18 cellular contexts compared by ENCODE assay signal in the genomic region with DNA sequence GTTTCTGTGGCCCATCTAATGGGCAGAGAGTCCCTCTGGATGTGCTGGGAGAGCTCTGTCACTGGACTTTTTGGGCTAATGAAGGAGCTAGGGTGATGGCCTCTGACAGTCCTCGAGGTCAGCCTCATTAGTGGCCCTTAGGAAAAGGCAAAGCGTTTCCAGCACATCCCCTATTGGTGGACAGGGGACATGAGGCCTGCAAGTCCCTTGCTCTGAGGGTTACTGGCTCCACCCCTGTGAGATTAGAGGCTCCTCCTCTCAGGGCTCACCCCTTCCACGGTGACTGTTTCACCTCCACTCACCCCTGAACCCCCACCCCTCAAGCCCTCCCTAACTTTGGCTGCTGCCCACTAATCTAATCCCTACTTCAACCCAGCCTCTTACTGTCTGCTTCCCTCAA. TPM values are rescaled to one million over a fixed set of nuclear protein-coding genes. Genes with fewer than 3 reads are reported as not detected.
DNase-seq lines count a peak whose midpoint lies in the region; ATAC-seq, FAIRE-seq and TF ChIP-seq lines count a peak whose summit lies in the region.
"Had no signal": no experiment of that assay in that cellular context is flagged by ENCODE, and none has a peak within 500 bp of the region (broad histone marks: within the 10 kb centered on the region; RNA-seq: fewer than 3 reads in every experiment).

No MANE protein-coding gene starts in this region.

- no peak overlapping the region for H3K9ac ChIP-seq in H9 (ENCODE audit: extremely low read depth, insufficient read length, low read length)
- no peak overlapping the region for H3K9ac ChIP-seq in GM12878 (ENCODE audit: control insufficient read depth, insufficient read depth, low read length)
- H3K9ac ChIP-seq: SK-N-SH had no signal

- POLR2A ChIA-PET in GM12878 (lab: Charles Lee), result no interaction called here

- H3K27ac ChIP-seq in H9 (ENCODE audit: insufficient read length, low read depth, low read length), result no peak overlapping the region
- H3K27ac ChIP-seq in GM12878 (ENCODE audit: control insufficient read depth, insufficient read depth), result no peak overlapping the region
- H3K27ac ChIP-seq in osteoblast (ENCODE audit: low read depth, low read length), result no peak overlapping the region

- no peaks in the 10 kb centered on the region for H3K27me3 ChIP-seq in H9 (ENCODE audit: insufficient read depth, low read length)
- no peaks in the 10 kb centered on the region for H3K27me3 ChIP-seq in GM12878 (replicated peaks in 1 of 2; ENCODE audit: control insufficient read depth in 2 of 2, insufficient read depth in 2 of 2, low read length in 1 of 2)
- no peaks in the 10 kb centered on the region for H3K27me3 ChIP-seq in osteoblast (ENCODE audit: insufficient read depth, low read length)

- no peak for TF ChIP-seq RAD21 in GM12878 (IDR thresholded peaks at IDR 0.05; ENCODE audit: insufficient read depth, low read depth, low read length)

- H3K4me3 Mint-ChIP-seq in H9, result no peak overlapping the region; a peak in 1 of 5 replicates
- H3K4me3 Mint-ChIP-seq in T-helper 2 cell treated with Interferon-gamma antibody and Interleukin-4, amounts not matched to agents 5 μg/mL and 100 μg/mL, for 36 hours, result no peak overlapping the region
- H3K4me3 Mint-ChIP-seq: CD4-positive, CD25-positive, alpha-beta regulatory T cell; IgD-negative memory B cell had no signal

- no peak overlapping the region for H2BK20ac ChIP-seq in H9 (ENCODE audit: low read depth, low read length, poor library complexity, severe bottlenecking)

- H3K27ac Mint-ChIP-seq in H9, result no peak overlapping the region
- H3K27ac Mint-ChIP-seq in T-helper 2 cell treated with Interferon-gamma antibody and Interleukin-4, amounts not matched to agents 5 μg/mL and 100 μg/mL, for 36 hours, result no peak overlapping the region
- H3K27ac Mint-ChIP-seq: CD4-positive, CD25-positive, alpha-beta regulatory T cell; IgD-negative memory B cell had no signal

- no peaks in the 10 kb centered on the region for H3K36me3 Mint-ChIP-seq in H9 (ENCODE audit: insufficient read depth in 1 of 3, low read depth in 3 of 3)
- no peaks in the 10 kb centered on the region for H3K36me3 Mint-ChIP-seq in T-helper 2 cell treated with Interferon-gamma antibody and Interleukin-4, amounts not matched to agents 5 μg/mL and 100 μg/mL, for 36 hours (ENCODE audit: low read depth)
- H3K36me3 Mint-ChIP-seq: CD4-positive, CD25-positive, alpha-beta regulatory T cell; IgD-negative memory B cell had no signal

- SMC1A ChIA-PET in GM12878 (lab: Charles Lee; ENCODE audit: uncharacterized antibody, unreplicated experiment), result no interaction called here

- CTCF ChIA-PET in GM12878 (lab: Yijun Ruan, JAX), result no interaction called here

- peaks cover 3 to 16% of the 10 kb centered on the region in 2 experiments for H3K4me1 Mint-ChIP-seq in H9
- H3K4me1 Mint-ChIP-seq in T-helper 2 cell treated with Interferon-gamma antibody and Interleukin-4, amounts not matched to agents 5 μg/mL and 100 μg/mL, for 36 hours (ENCODE audit: low read depth), result no peaks in the 10 kb centered on the region
- H3K4me1 Mint-ChIP-seq: CD4-positive, CD25-positive, alpha-beta regulatory T cell; IgD-negative memory B cell had no signal

- 0 out of 2 replicates have a peak, but pooled peaks cover 2% of the 10 kb centered on the region for H3K27me3 Mint-ChIP-seq in H9 (ENCODE audit: low read depth)
- no peaks in the 10 kb centered on the region for H3K27me3 Mint-ChIP-seq in T-helper 2 cell treated with Interferon-gamma antibody and Interleukin-4, amounts not matched to agents 5 μg/mL and 100 μg/mL, for 36 hours (ENCODE audit: low read depth)
- H3K27me3 Mint-ChIP-seq: CD4-positive, CD25-positive, alpha-beta regulatory T cell; IgD-negative memory B cell had no signal

- no CpG with 5 or more reads among the region's 3 CpGs for WGBS in H9 (ENCODE audit: extremely low coverage, insufficient read length, low lambda C conversion rate)
- 12% methylated on average over 3 of the region's 3 CpGs for WGBS in GM12878 (ENCODE audit: insufficient coverage, insufficient replicate concordance, low lambda C conversion rate, missing lambda C conversion rate)

- no peaks in the 10 kb centered on the region for H3K9me3 Mint-ChIP-seq in H9
- H3K9me3 Mint-ChIP-seq in T-helper 2 cell treated with Interferon-gamma antibody and Interleukin-4, amounts not matched to agents 5 μg/mL and 100 μg/mL, for 36 hours, result no peaks in the 10 kb centered on the region
- H3K9me3 Mint-ChIP-seq: CD4-positive, CD25-positive, alpha-beta regulatory T cell; IgD-negative memory B cell had no signal

- no peak overlapping the region for H3K18ac ChIP-seq in H9 (ENCODE audit: insufficient read length, low read depth, low read length)

- DNase-seq in H9, result peak; percentile 68
- DNase-seq in OCI-M1 (lab: John Stamatoyannopoulos, UW), result peak; percentile 28
- no peak for DNase-seq in GM12878 (ENCODE audit: low read depth, low spot score)
- DNase-seq in iPS-NIHi7 (ENCODE audit: extremely low spot score), result peak; percentile 57
- DNase-seq in osteoblast (ENCODE audit: insufficient read length, low spot score, missing footprints), result no peak
- no peak for DNase-seq in stimulated activated CD4-positive, alpha-beta T cell treated with anti-CD3 and anti-CD28 coated beads, Interleukin-12 subunit alpha, Interleukin-12 subunit beta, amount 100 ng/mL, for 4 hours
- no peak for DNase-seq in T-helper 2 cell treated with Interferon-gamma antibody and Interleukin-4, amounts not matched to agents 5 μg/mL and 100 μg/mL, for 36 hours (ENCODE audit: low spot score)
- DNase-seq: CD4-positive, CD25-positive, alpha-beta regulatory T cell; EL; GF-D8; HCEC 1CT; Kasumi-1; NCI-H187; NCI-H69; SIG-M5; SK-N-SH had no signal

- no peak overlapping the region for H4K8ac ChIP-seq in H9 (replicated peaks; ENCODE audit: insufficient read length, low read depth, low read length)

- H3K4me2 ChIP-seq in H9 (ENCODE audit: insufficient read depth, insufficient read length, low read length), result no peak overlapping the region
- H3K4me2 ChIP-seq in GM12878 (ENCODE audit: control insufficient read depth, insufficient read depth), result no peak overlapping the region
- no peak overlapping the region for H3K4me2 ChIP-seq in osteoblast (ENCODE audit: insufficient read depth, low read length)
- H3K4me2 ChIP-seq: SK-N-SH had no signal

- no peak overlapping the region for H3K14ac ChIP-seq in H9 (ENCODE audit: insufficient read depth, low read length)

- H3K79me2 ChIP-seq in H9 (ENCODE audit: insufficient read depth, low read length) (no peaks in the 10 kb centered on the region), GM12878 (ENCODE audit: control insufficient read depth, insufficient read depth, low read length) (no peaks in the 10 kb centered on the region), osteoblast (ENCODE audit: insufficient read depth, low read length) (no peaks in the 10 kb centered on the region)

- ATAC-seq in GM12878, result peak; percentile 42; the same call in 1 of the 3 replicates

- H3K79me1 ChIP-seq in H9 (ENCODE audit: insufficient read depth, low read depth, low read length, poor library complexity, severe bottlenecking), result no peaks in the 10 kb centered on the region

- H3K9me3 ChIP-seq in H9 (ENCODE audit: control insufficient read depth, low read depth, low read length) (no peaks in the 10 kb centered on the region), GM12878 (replicated peaks; ENCODE audit: control insufficient read depth, insufficient read depth, low read length) (no peaks in the 10 kb centered on the region), osteoblast (ENCODE audit: low read depth, low read length) (no peaks in the 10 kb centered on the region)
- H3K9me3 ChIP-seq: SK-N-SH had no signal

- H2AFZ ChIP-seq in H9 (ENCODE audit: low read length), result no peak overlapping the region
- no peak overlapping the region for H2AFZ ChIP-seq in GM12878 (ENCODE audit: control insufficient read depth, low read depth, low read length)
- no peak overlapping the region for H2AFZ ChIP-seq in osteoblast (ENCODE audit: low read length)

- H2BK15ac ChIP-seq in H9 (ENCODE audit: low read depth, low read length), result no peak overlapping the region

- H3K56ac ChIP-seq in H9 (ENCODE audit: insufficient read length, low read depth, low read length), result no peak overlapping the region

- RAD21 ChIA-PET in GM12878 (lab: Charles Lee; ENCODE audit: unreplicated experiment), result no interaction called here

- H2BK120ac ChIP-seq in H9 (ENCODE audit: low read depth, low read length, poor library complexity, severe bottlenecking), result no peak overlapping the region

- TF ChIP-seq CTCF in H9 (conservative IDR thresholded peaks at IDR 0.05) (no peak), GM12878 (IDR thresholded peaks at IDR 0.05 in 2 of 3, conservative IDR thresholded peaks at IDR 0.05 in 1 of 3; ENCODE audit: control insufficient read depth in 2 of 3, extremely low read depth in 1 of 3, insufficient read depth in 1 of 3, low read depth in 3 of 3, low read length in 3 of 3) (no peak), osteoblast (IDR thresholded peaks at IDR 0.05; ENCODE audit: extremely low read depth, low read depth, low read length) (no peak)

- H3K4ac ChIP-seq in H9 (ENCODE audit: low read depth, low read length), result no peak overlapping the region

- FAIRE-seq in GM12878 (lab: Jason Lieb, UNC), result no peak
- FAIRE-seq: HTR-8/SVneo had no signal

- H3K23me2 ChIP-seq in H9 (ENCODE audit: insufficient read length, low read depth, low read length, poor library complexity, severe bottlenecking), result no peaks in the 10 kb centered on the region

- H3T11ph ChIP-seq in H9 (ENCODE audit: low read length), result no peak overlapping the region

- no peak overlapping the region for H2BK5ac ChIP-seq in H9 (ENCODE audit: insufficient read length, low read length)

- H4K5ac ChIP-seq in H9 (ENCODE audit: insufficient read length, low read depth, low read length), result no peak overlapping the region

- H3K23ac ChIP-seq in H9 (ENCODE audit: insufficient read length, low read depth, low read length), result no peak overlapping the region

- TF ChIP-seq EP300 in GM12878 (IDR thresholded peaks at IDR 0.05; ENCODE audit: borderline replicate concordance in 1 of 2, control insufficient read depth in 1 of 2, low read depth in 2 of 2, low read length in 2 of 2), result no peak

- H3K4me1 ChIP-seq in H9 (ENCODE audit: insufficient read depth, low read length) (no peaks in the 10 kb centered on the region), GM12878 (ENCODE audit: control insufficient read depth, insufficient read depth, low read length) (no peaks in the 10 kb centered on the region), osteoblast (ENCODE audit: insufficient read depth, low read length) (no peaks in the 10 kb centered on the region)

- no peak overlapping the region for H3K4me3 ChIP-seq in GM12878
- H3K4me3 ChIP-seq in osteoblast (ENCODE audit: insufficient read depth, low read length), result no peak overlapping the region

- in situ Hi-C loops in GM12878 (cut with MboI), result no loop called here

- H4K20me1 ChIP-seq in H9 (ENCODE audit: control insufficient read depth, insufficient read depth, insufficient read length) (no peaks in the 10 kb centered on the region), GM12878 (ENCODE audit: control insufficient read depth, insufficient read depth) (no peaks in the 10 kb centered on the region), osteoblast (ENCODE audit: insufficient read depth, low read length) (no peaks in the 10 kb centered on the region)

- no peak overlapping the region for H4K91ac ChIP-seq in H9 (ENCODE audit: insufficient read length, low read depth, low read length)

- intact Hi-C loops in GM12878 (cut with micrococcal nuclease; ENCODE audit: unreplicated experiment), result no loop called here

- no TSS peak for BruUV-seq in GM12878 (replicated peaks; lab: Mats Ljungman, UMichigan)

- no peak overlapping the region for H2BK12ac ChIP-seq in H9 (ENCODE audit: insufficient read length, low read depth, low read length)

- H2AK5ac ChIP-seq in H9 (ENCODE audit: insufficient read length, low read length), result no peak overlapping the region

- H3K36me3 ChIP-seq in GM12878 (ENCODE audit: control insufficient read depth in 2 of 2, insufficient read depth in 2 of 2, low read length in 1 of 2) (no peaks in the 10 kb centered on the region), osteoblast (ENCODE audit: insufficient read depth, low read length) (no peaks in the 10 kb centered on the region)

- no peak for TF ChIP-seq POLR2A in GM12878 (IDR thresholded peaks at IDR 0.05; ENCODE audit: low read depth, low read length)

RNA-seq across cellular contexts. Expression of a gene that starts 12.8 kb away (rescaled TPM):
- total RNA-seq in H9 (2021) (8.4 and 10.9 TPM in 2 replicates), GM12878 (2014; rRNA removed) (13.0 and 13.3 TPM in 2 replicates), GM12878 (2014; rRNA removed; fragmentation: Illumina TruSeq; extraction: Trizol) (7.9 and 9.1 TPM in 2 replicates), GM12878 (2021) (11.3 and 12.8 TPM in 2 replicates), osteoblast (13.8 and 16.6 TPM in 2 replicates)
- 3.8 and 4.1 TPM in 2 replicates for total RNA-seq in GM12878 (2013; cell fraction: nucleolus; rRNA removed)
- polyA plus RNA-seq in GM12878 (2011; ENCODE audit: low read depth), result 2.1 TPM
- polyA plus RNA-seq in GM12878 (2011; rRNA removed) (6.0 and 8.1 TPM in 2 replicates), GM12878 (2014; fragmentation: Illumina TruSeq; extraction: Trizol) (7.3 and 8.1 TPM in 2 replicates), GM12878 (2014; fragmentation: Nextera tagmentation; extraction: Ambion mirVana) (1 to 10 TPM; 3.0 to 3.7 TPM), GM12878 (2014; rRNA removed) (9.2 and 10.6 TPM in 2 replicates), GM12878 (2016; fragmentation: Nextera tagmentation; extraction: Ambion mirVana) (1 to 10 TPM; 3.5 to 7.6 TPM)
- polyA plus RNA-seq in GM12878 (2011; cell fraction: cytosol; rRNA removed), result 8.8 and 11.1 TPM in 2 replicates
- polyA plus RNA-seq in GM12878 (2011; cell fraction: nucleus; rRNA removed), result 6.7 and 8.0 TPM in 2 replicates
- 3.1 and 3.3 TPM in 2 replicates for polyA plus RNA-seq in GM12878 (2012)
- polyA minus RNA-seq in GM12878 (2011; rRNA and poly(A)+ RNA removed), result 7.1 and 10.3 TPM in 2 replicates
- polyA minus RNA-seq in GM12878 (2011; cell fraction: cytosol; rRNA and poly(A)+ RNA removed), result 4.4 and 5.5 TPM in 2 replicates
- 1.6 and 2.6 TPM in 2 replicates for polyA minus RNA-seq in GM12878 (2011; cell fraction: nucleus; rRNA and poly(A)+ RNA removed)

RNA-seq across cellular contexts. Expression of a gene that starts 28.9 kb away (rescaled TPM):
- total RNA-seq in H9 (2021), result 1,826 and 1,830 TPM in 2 replicates
- total RNA-seq in GM12878 (2013; cell fraction: nucleolus; rRNA removed), result 252 and 256 TPM in 2 replicates
- 2,974 and 3,149 TPM in 2 replicates for total RNA-seq in GM12878 (2014; rRNA removed)
- 2,806 and 2,891 TPM in 2 replicates for total RNA-seq in GM12878 (2014; rRNA removed; fragmentation: Illumina TruSeq; extraction: Trizol)
- total RNA-seq in GM12878 (2021), result 2,346 and 2,441 TPM in 2 replicates
- 1,766 TPM for polyA plus RNA-seq in GM12878 (2011; ENCODE audit: low read depth)
- polyA plus RNA-seq in GM12878 (2011; rRNA removed), result 3,265 and 3,380 TPM in 2 replicates
- polyA plus RNA-seq in GM12878 (2011; cell fraction: cytosol; rRNA removed), result 3,801 and 5,306 TPM in 2 replicates
- 1,839 and 2,010 TPM in 2 replicates for polyA plus RNA-seq in GM12878 (2011; cell fraction: nucleus; rRNA removed)
- polyA plus RNA-seq in GM12878 (2012), result 2,979 and 3,855 TPM in 2 replicates
- 2,332 and 3,478 TPM in 2 replicates for polyA plus RNA-seq in GM12878 (2014; fragmentation: Illumina TruSeq; extraction: Trizol)
- 1,000 to 10,000 TPM; 2,399 to 2,699 TPM for polyA plus RNA-seq in GM12878 (2014; fragmentation: Nextera tagmentation; extraction: Ambion mirVana)
- 3,639 and 4,029 TPM in 2 replicates for polyA plus RNA-seq in GM12878 (2014; rRNA removed)
- polyA plus RNA-seq in GM12878 (2016; fragmentation: Nextera tagmentation; extraction: Ambion mirVana), result 100 to 1,000 TPM; 833 to 850 TPM
- 1,419 and 1,651 TPM in 2 replicates for polyA minus RNA-seq in GM12878 (2011; rRNA and poly(A)+ RNA removed)
- polyA minus RNA-seq in GM12878 (2011; cell fraction: cytosol; rRNA and poly(A)+ RNA removed), result 569 and 581 TPM in 2 replicates
- polyA minus RNA-seq in GM12878 (2011; cell fraction: nucleus; rRNA and poly(A)+ RNA removed), result 265 and 335 TPM in 2 replicates
- 1,373 and 1,488 TPM in 2 replicates for total RNA-seq in osteoblast

RNA-seq across cellular contexts. Expression of a gene that starts 57.6 kb away (rescaled TPM):
- total RNA-seq in H9 (2021) (24.3 and 27.0 TPM in 2 replicates), GM12878 (2014; rRNA removed) (not detected in 2 replicates), GM12878 (2014; rRNA removed; fragmentation: Illumina TruSeq; extraction: Trizol) (not detected in 2 replicates), GM12878 (2021) (0.28 TPM in 1 of 2 replicates, not detected in the other), osteoblast (10.9 and 11.2 TPM in 2 replicates)
- not detected in 2 replicates for total RNA-seq in GM12878 (2013; cell fraction: nucleolus; rRNA removed)
- not detected for polyA plus RNA-seq in GM12878 (2011; ENCODE audit: low read depth)
- polyA plus RNA-seq in GM12878 (2011; rRNA removed) (0.03 TPM in 1 of 2 replicates, not detected in the other), GM12878 (2014; fragmentation: Illumina TruSeq; extraction: Trizol) (not detected in 2 replicates), GM12878 (2014; fragmentation: Nextera tagmentation; extraction: Ambion mirVana) (under 1 TPM in 1 of 2 experiments, not detected in 1; 0.02 TPM), GM12878 (2014; rRNA removed) (0.04 TPM in 1 of 2 replicates, not detected in the other), GM12878 (2016; fragmentation: Nextera tagmentation; extraction: Ambion mirVana) (under 1 TPM; 0.18 to 0.24 TPM)
- polyA plus RNA-seq in GM12878 (2011; cell fraction: cytosol; rRNA removed), result 0.01 TPM in 1 of 2 replicates, not detected in the other
- polyA plus RNA-seq in GM12878 (2011; cell fraction: nucleus; rRNA removed), result 0.06 TPM in 1 of 2 replicates, not detected in the other
- 0.06 TPM in 1 of 2 replicates, not detected in the other for polyA plus RNA-seq in GM12878 (2012)
- not detected in 2 replicates for polyA minus RNA-seq in GM12878 (2011; rRNA and poly(A)+ RNA removed)
- not detected in 2 replicates for polyA minus RNA-seq in GM12878 (2011; cell fraction: cytosol; rRNA and poly(A)+ RNA removed)
- polyA minus RNA-seq in GM12878 (2011; cell fraction: nucleus; rRNA and poly(A)+ RNA removed), result 0.12 TPM in 1 of 2 replicates, not detected in the other
- total RNA-seq: CD4-positive, CD25-positive, alpha-beta regulatory T cell had no signal
- polyA plus RNA-seq: IgD-negative memory B cell had no signal

Comparison
In these comparisons a context has a peak if more than half of its experiments do, and no peak if none do; other contexts are left out.
1. DNase-seq: peak in H9 (single experiment), OCI-M1 (single experiment) and iPS-NIHi7 (single experiment); none in GM12878 (single experiment), osteoblast (single experiment), stimulated activated CD4-positive, alpha-beta T cell treated with anti-CD3 and anti-CD28 coated beads, Interleukin-12 subunit alpha, Interleukin-12 subunit beta, amount 100 ng/mL, for 4 hours (single experiment) and T-helper 2 cell treated with Interferon-gamma antibody and Interleukin-4, amounts not matched to agents 5 μg/mL and 100 μg/mL, for 36 hours (single experiment).